Comparison of ENCODE assay signal across 30 cellular contexts in genomic region chr1:23776198-23776597, GRCh38. TPM values are rescaled to one million over a fixed set of nuclear protein-coding genes. Genes with fewer than 3 reads are reported as not detected.
DNase-seq lines count a peak whose midpoint lies in the region; ATAC-seq and TF ChIP-seq lines count a peak whose summit lies in the region.
"Had no signal": no experiment of that assay in that cellular context is flagged by ENCODE, and none has a peak within 500 bp of the region (broad histone marks: within the 10 kb centered on the region; RNA-seq: fewer than 3 reads in every experiment).

No MANE protein-coding gene starts in this region.

- peaks cover 9% of the 10 kb centered on the region; the same call in 1 of the 2 replicates for H3K36me3 ChIP-seq in Karpas-422 (ENCODE audit: insufficient read depth, low read length)

- peaks cover 45% of the 10 kb centered on the region for H3K4me1 ChIP-seq in Karpas-422 (ENCODE audit: low read length)

- no peaks in the 10 kb centered on the region for H3K9me3 Mint-ChIP-seq in CD4-positive, alpha-beta T cell
- no peaks in the 10 kb centered on the region for H3K9me3 Mint-ChIP-seq in activated T-helper 2 cell treated with anti-CD3 and anti-CD28 coated beads, Interferon-gamma antibody, Interleukin-2, Interleukin-4, amounts not matched to agents 10 μg/mL and 5 μg/mL and 100 μg/mL, durations not matched to agents 14 hours and 24 hours and 36 hours
- H3K9me3 Mint-ChIP-seq in naive B cell: no peaks in the 10 kb centered on the region
- H3K9me3 Mint-ChIP-seq in activated T-helper 17 cell treated with anti-CD3 and anti-CD28 coated beads, Interleukin-2, amount 50 U/mL, for 72 hours: no peaks in the 10 kb centered on the region
- H3K9me3 Mint-ChIP-seq: activated CD4-positive, alpha-beta T cell treated with anti-CD3 and anti-CD28 coated beads, Interleukin-2, amount 10 ng/mL, durations not matched to agents 7 days and 5 days; activated naive CD4-positive, alpha-beta T cell treated with anti-CD3 and anti-CD28 coated beads, Interleukin-2, amount 50 U/mL, for 24 hours; memory B cell had no signal

- no peak overlapping the region for H3K27ac ChIP-seq in CD4-positive, alpha-beta T cell (ENCODE audit: low read depth, low read length)
- no peak overlapping the region for H3K27ac ChIP-seq in Karpas-422 (ENCODE audit: low read length)
- H3K27ac ChIP-seq: BLaER1, coronary artery, Peyer's patch, psoas muscle, WERI-Rb-1 had no signal

- no peaks in the 10 kb centered on the region for H3K27me3 ChIP-seq in CD4-positive, alpha-beta T cell (ENCODE audit: control insufficient read depth, insufficient read depth, low read length)
- no peaks in the 10 kb centered on the region for H3K27me3 ChIP-seq in Karpas-422 (ENCODE audit: low read length)
- H3K27me3 ChIP-seq: BLaER1, Peyer's patch, upper lobe of right lung had no signal

- peaks cover 47% of the 10 kb centered on the region for H3K4me1 Mint-ChIP-seq in CD4-positive, alpha-beta T cell (ENCODE audit: low read depth)
- peaks cover 38% of the 10 kb centered on the region for H3K4me1 Mint-ChIP-seq in activated T-helper 2 cell treated with anti-CD3 and anti-CD28 coated beads, Interferon-gamma antibody, Interleukin-2, Interleukin-4, amounts not matched to agents 10 μg/mL and 5 μg/mL and 100 μg/mL, durations not matched to agents 14 hours and 24 hours and 36 hours (ENCODE audit: low read depth)
- peaks cover 17 to 52% (median 19%) of the 10 kb centered on the region in 3 donors for H3K4me1 Mint-ChIP-seq in naive B cell
- peaks cover 12% of the 10 kb centered on the region for H3K4me1 Mint-ChIP-seq in activated T-helper 17 cell treated with anti-CD3 and anti-CD28 coated beads, Interleukin-2, amount 50 U/mL, for 72 hours

- peaks cover 57% of the 10 kb centered on the region for H3K79me2 ChIP-seq in Karpas-422 (ENCODE audit: low read length)

- peak overlapping the region; percentile 38 for H3K4me3 Mint-ChIP-seq in CD4-positive, alpha-beta T cell
- H3K4me3 Mint-ChIP-seq in activated T-helper 2 cell treated with anti-CD3 and anti-CD28 coated beads, Interferon-gamma antibody, Interleukin-2, Interleukin-4, amounts not matched to agents 10 μg/mL and 5 μg/mL and 100 μg/mL, durations not matched to agents 14 hours and 24 hours and 36 hours (ENCODE audit: low read depth): no peak overlapping the region
- peak overlapping the region in 5 of 8 donors; percentile 18 to 96 (median 89) for H3K4me3 Mint-ChIP-seq in naive B cell
- H3K4me3 Mint-ChIP-seq in activated T-helper 17 cell treated with anti-CD3 and anti-CD28 coated beads, Interleukin-2, amount 50 U/mL, for 72 hours: no peak overlapping the region
- H3K4me3 Mint-ChIP-seq: memory B cell had no signal

- H2AFZ ChIP-seq in Karpas-422 (ENCODE audit: low read length): no peak overlapping the region

- ATAC-seq in CD4-positive, alpha-beta T cell (ENCODE audit: poor library complexity): no peak
- no peak for ATAC-seq in naive B cell (ENCODE audit: low read depth in 2 of 2)
- ATAC-seq in activated T-helper 17 cell treated with anti-CD3 and anti-CD28 coated beads, Interleukin-2, amount 50 U/mL, for 72 hours (replicated peaks): no peak
- ATAC-seq: left colon, psoas muscle, upper lobe of right lung had no signal

- H3K9ac ChIP-seq in Karpas-422 (ENCODE audit: low read length): no peak overlapping the region
- H3K9ac ChIP-seq: BLaER1 had no signal

- H3K9me2 ChIP-seq in Karpas-422 (replicated peaks; ENCODE audit: insufficient read depth, low read length): no peaks in the 10 kb centered on the region

- peak overlapping the region; percentile 98 for H3K27ac Mint-ChIP-seq in CD4-positive, alpha-beta T cell
- H3K27ac Mint-ChIP-seq in activated T-helper 2 cell treated with anti-CD3 and anti-CD28 coated beads, Interferon-gamma antibody, Interleukin-2, Interleukin-4, amounts not matched to agents 10 μg/mL and 5 μg/mL and 100 μg/mL, durations not matched to agents 14 hours and 24 hours and 36 hours: peak overlapping the region; percentile 17
- no peak overlapping the region for H3K27ac Mint-ChIP-seq in naive B cell
- no peak overlapping the region for H3K27ac Mint-ChIP-seq in activated T-helper 17 cell treated with anti-CD3 and anti-CD28 coated beads, Interleukin-2, amount 50 U/mL, for 72 hours
- H3K27ac Mint-ChIP-seq: memory B cell had no signal

- H3K9me3 ChIP-seq in CD4-positive, alpha-beta T cell (ENCODE audit: control insufficient read depth, low read length): no peaks in the 10 kb centered on the region
- no peaks in the 10 kb centered on the region for H3K9me3 ChIP-seq in Karpas-422 (ENCODE audit: low read length)
- H3K9me3 ChIP-seq: BLaER1, Peyer's patch, psoas muscle, upper lobe of right lung had no signal

- no peak for DNase-seq in CD4-positive, alpha-beta T cell
- DNase-seq in Karpas-422 (no peak), naive B cell (no peak), MV-4-11 (lab: John Stamatoyannopoulos, UW) (no peak), NCI-H1048 (lab: John Stamatoyannopoulos, UW) (no peak)
- no peak for DNase-seq in activated T-helper 2 cell treated with anti-CD3 and anti-CD28 coated beads, Interferon-gamma antibody, Interleukin-2, Interleukin-4, amounts not matched to agents 10 μg/mL and 5 μg/mL and 100 μg/mL, durations not matched to agents 14 hours and 24 hours and 36 hours (ENCODE audit: low spot score)
- DNase-seq: activated CD4-positive, alpha-beta T cell treated with anti-CD3 and anti-CD28 coated beads, Interleukin-2, amount 10 ng/mL, durations not matched to agents 7 days and 5 days; Calu3; caudate nucleus; DMS79; effector memory CD4-positive, alpha-beta T cell; HCEC 1CT; Kasumi-1; left colon; NCI-H146; NCI-H345; NCI-H69; occipital lobe; Peyer's patch; psoas muscle; SHP77; stimulated activated CD4-positive, alpha-beta T cell treated with anti-CD3 and anti-CD28 coated beads, Interleukin-4, amount 100 ng/mL, for 24 hours; T1000; WERI-Rb-1 had no signal

- intact Hi-C loops in CD4-positive, alpha-beta T cell (cut with DNase I, micrococcal nuclease): loop anchor here in 1 of 2 experiments (5.0 kb wide), 1 partner anchor 34 kb away; the partner anchor contains the start of gene ELOA
- intact Hi-C loops in activated T-helper 2 cell treated with anti-CD3 and anti-CD28 coated beads, Interferon-gamma antibody, Interleukin-2, Interleukin-4, amounts not matched to agents 10 μg/mL and 5 μg/mL and 100 μg/mL, durations not matched to agents 14 hours and 24 hours and 36 hours (cut with micrococcal nuclease): no loop called here

- no peaks in the 10 kb centered on the region for H3K27me3 Mint-ChIP-seq in CD4-positive, alpha-beta T cell
- H3K27me3 Mint-ChIP-seq in activated T-helper 2 cell treated with anti-CD3 and anti-CD28 coated beads, Interferon-gamma antibody, Interleukin-2, Interleukin-4, amounts not matched to agents 10 μg/mL and 5 μg/mL and 100 μg/mL, durations not matched to agents 14 hours and 24 hours and 36 hours (ENCODE audit: low read depth): no peaks in the 10 kb centered on the region
- H3K27me3 Mint-ChIP-seq in naive B cell: no peaks in the 10 kb centered on the region
- no peaks in the 10 kb centered on the region for H3K27me3 Mint-ChIP-seq in activated T-helper 17 cell treated with anti-CD3 and anti-CD28 coated beads, Interleukin-2, amount 50 U/mL, for 72 hours
- H3K27me3 Mint-ChIP-seq: activated CD4-positive, alpha-beta T cell treated with anti-CD3 and anti-CD28 coated beads, Interleukin-2, amount 10 ng/mL, durations not matched to agents 7 days and 5 days; activated naive CD4-positive, alpha-beta T cell treated with anti-CD3 and anti-CD28 coated beads, Interleukin-2, amount 50 U/mL, for 24 hours; memory B cell had no signal

- no peak for TF ChIP-seq CTCF in CD4-positive, alpha-beta T cell (IDR thresholded peaks at IDR 0.05)

- no peak overlapping the region for H3K4me3 ChIP-seq in Karpas-422 (ENCODE audit: low read length)
- H3K4me3 ChIP-seq: BLaER1, coronary artery, Peyer's patch, psoas muscle, upper lobe of right lung had no signal

- H3K4me2 ChIP-seq in Karpas-422 (ENCODE audit: low read depth, low read length, poor library complexity, severe bottlenecking): peak overlapping the region; percentile 78
- H3K4me2 ChIP-seq: BLaER1 had no signal

- CTCF ChIA-PET in CD4-positive, alpha-beta T cell (lab: Charles Lee): interaction anchor here (1.2 kb wide), 1 partner anchor 34 kb away, joined by 4 read pairs; no protein-coding TSS in a partner anchor

- POLR2A ChIA-PET in CD4-positive, alpha-beta T cell (lab: Charles Lee): interaction anchor here (1.0 kb wide), 1 partner anchor 15 kb away, joined by 3 read pairs; no protein-coding TSS in a partner anchor

- H4K20me1 ChIP-seq in Karpas-422 (ENCODE audit: insufficient read depth, low read depth, low read length): peaks cover 13% of the 10 kb centered on the region

- H3K36me3 Mint-ChIP-seq in CD4-positive, alpha-beta T cell (ENCODE audit: low read depth): peaks cover 29% of the 10 kb centered on the region
- peaks cover 15% of the 10 kb centered on the region for H3K36me3 Mint-ChIP-seq in activated T-helper 2 cell treated with anti-CD3 and anti-CD28 coated beads, Interferon-gamma antibody, Interleukin-2, Interleukin-4, amounts not matched to agents 10 μg/mL and 5 μg/mL and 100 μg/mL, durations not matched to agents 14 hours and 24 hours and 36 hours (ENCODE audit: low read depth)
- H3K36me3 Mint-ChIP-seq in naive B cell: no peaks in the 10 kb centered on the region
- peaks cover 19% of the 10 kb centered on the region for H3K36me3 Mint-ChIP-seq in activated T-helper 17 cell treated with anti-CD3 and anti-CD28 coated beads, Interleukin-2, amount 50 U/mL, for 72 hours (ENCODE audit: low read depth)

RNA-seq across cellular contexts. Expression of gene PITHD1, which starts 2.0 kb away (rescaled TPM):
- 100 to 1,000 TPM; 110 to 111 TPM for total RNA-seq in CD4-positive, alpha-beta T cell
- 35.6 and 55.7 TPM in 2 replicates for total RNA-seq in Karpas-422 (2014; rRNA removed; shearing (Covaris generic); ENCODE audit: low replicate concordance)
- 71.4 and 72.7 TPM in 2 replicates for total RNA-seq in activated T-helper 2 cell treated with anti-CD3 and anti-CD28 coated beads, Interferon-gamma antibody, Interleukin-2, Interleukin-4, amounts not matched to agents 10 μg/mL and 5 μg/mL and 100 μg/mL, durations not matched to agents 14 hours and 24 hours and 36 hours
- polyA plus RNA-seq in naive B cell (ENCODE audit: low read depth in 6 of 6): 100 to 1,000 TPM in 2 of 6 donors, 10 to 100 TPM in 4; 64.4 to 110 (median 89.0) TPM
- 10 to 100 TPM; 60.7 to 93.9 TPM for total RNA-seq in activated T-helper 17 cell treated with anti-CD3 and anti-CD28 coated beads, Interleukin-2, amount 50 U/mL, for 72 hours

RNA-seq across cellular contexts. Expression of gene LYPLA2, which starts 14.7 kb away (rescaled TPM):
- 10 to 100 TPM; 37.4 to 37.7 TPM for total RNA-seq in CD4-positive, alpha-beta T cell
- 43.1 and 69.8 TPM in 2 replicates for total RNA-seq in Karpas-422 (2014; rRNA removed; shearing (Covaris generic); ENCODE audit: low replicate concordance)
- total RNA-seq in activated T-helper 2 cell treated with anti-CD3 and anti-CD28 coated beads, Interferon-gamma antibody, Interleukin-2, Interleukin-4, amounts not matched to agents 10 μg/mL and 5 μg/mL and 100 μg/mL, durations not matched to agents 14 hours and 24 hours and 36 hours: 86.4 and 88.4 TPM in 2 replicates
- 10 to 100 TPM; 45.3 to 77.4 (median 67.3) TPM for polyA plus RNA-seq in naive B cell (ENCODE audit: low read depth in 6 of 6)
- total RNA-seq in activated T-helper 17 cell treated with anti-CD3 and anti-CD28 coated beads, Interleukin-2, amount 50 U/mL, for 72 hours: 10 to 100 TPM; 70.0 to 94.8 TPM

RNA-seq across cellular contexts. Expression of gene GALE, which starts 24.4 kb away (rescaled TPM):
- 1 to 10 TPM; 5.4 to 6.9 TPM for total RNA-seq in CD4-positive, alpha-beta T cell
- 16.8 and 39.7 TPM in 2 replicates for total RNA-seq in Karpas-422 (2014; rRNA removed; shearing (Covaris generic); ENCODE audit: low replicate concordance)
- 57.8 and 62.1 TPM in 2 replicates for total RNA-seq in activated T-helper 2 cell treated with anti-CD3 and anti-CD28 coated beads, Interferon-gamma antibody, Interleukin-2, Interleukin-4, amounts not matched to agents 10 μg/mL and 5 μg/mL and 100 μg/mL, durations not matched to agents 14 hours and 24 hours and 36 hours
- 1 to 10 TPM in 5 of 6 donors, not detected in 1; 3.8 to 7.9 (median 4.3) TPM for polyA plus RNA-seq in naive B cell (ENCODE audit: low read depth in 6 of 6)
- 10 to 100 TPM; 56.6 to 57.1 TPM for total RNA-seq in activated T-helper 17 cell treated with anti-CD3 and anti-CD28 coated beads, Interleukin-2, amount 50 U/mL, for 72 hours

RNA-seq across cellular contexts. Expression of gene ELOA, which starts 32.9 kb away (rescaled TPM):
- total RNA-seq in CD4-positive, alpha-beta T cell: 10 to 100 TPM; 28.1 to 33.0 TPM
- 14.6 and 16.9 TPM in 2 replicates for total RNA-seq in Karpas-422 (2014; rRNA removed; shearing (Covaris generic); ENCODE audit: low replicate concordance)
- 42.0 and 45.5 TPM in 2 replicates for total RNA-seq in activated T-helper 2 cell treated with anti-CD3 and anti-CD28 coated beads, Interferon-gamma antibody, Interleukin-2, Interleukin-4, amounts not matched to agents 10 μg/mL and 5 μg/mL and 100 μg/mL, durations not matched to agents 14 hours and 24 hours and 36 hours
- 10 to 100 TPM; 15.5 to 74.6 (median 46.1) TPM for polyA plus RNA-seq in naive B cell (ENCODE audit: low read depth in 6 of 6)
- total RNA-seq in activated T-helper 17 cell treated with anti-CD3 and anti-CD28 coated beads, Interleukin-2, amount 50 U/mL, for 72 hours: 10 to 100 TPM; 30.1 to 48.5 TPM

RNA-seq across cellular contexts. Expression of gene HMGCL, which starts 49.0 kb away (rescaled TPM):
- total RNA-seq in CD4-positive, alpha-beta T cell: 1 to 10 TPM; 8.9 to 9.6 TPM
- total RNA-seq in Karpas-422 (2014; rRNA removed; shearing (Covaris generic); ENCODE audit: low replicate concordance): 25.6 and 45.2 TPM in 2 replicates
- total RNA-seq in activated T-helper 2 cell treated with anti-CD3 and anti-CD28 coated beads, Interferon-gamma antibody, Interleukin-2, Interleukin-4, amounts not matched to agents 10 μg/mL and 5 μg/mL and 100 μg/mL, durations not matched to agents 14 hours and 24 hours and 36 hours: 22.8 and 25.9 TPM in 2 replicates
- polyA plus RNA-seq in naive B cell (ENCODE audit: low read depth in 6 of 6): 10 to 100 TPM; 16.0 to 42.2 (median 27.7) TPM
- total RNA-seq in activated T-helper 17 cell treated with anti-CD3 and anti-CD28 coated beads, Interleukin-2, amount 50 U/mL, for 72 hours: 10 to 100 TPM; 26.3 to 82.1 TPM

Comparison
In these comparisons a context has a peak if more than half of its experiments do, and no peak if none do; other contexts are left out.
1. H3K27ac Mint-ChIP-seq: peak in CD4-positive, alpha-beta T cell (single experiment) and activated T-helper 2 cell treated with anti-CD3 and anti-CD28 coated beads, Interferon-gamma antibody, Interleukin-2, Interleukin-4, amounts not matched to agents 10 μg/mL and 5 μg/mL and 100 μg/mL, durations not matched to agents 14 hours and 24 hours and 36 hours (single experiment); none in naive B cell (0 of 6) and activated T-helper 17 cell treated with anti-CD3 and anti-CD28 coated beads, Interleukin-2, amount 50 U/mL, for 72 hours (single experiment).
2. H3K4me3 Mint-ChIP-seq: peak in CD4-positive, alpha-beta T cell (single experiment) and naive B cell (5 of 8); none in activated T-helper 2 cell treated with anti-CD3 and anti-CD28 coated beads, Interferon-gamma antibody, Interleukin-2, Interleukin-4, amounts not matched to agents 10 μg/mL and 5 μg/mL and 100 μg/mL, durations not matched to agents 14 hours and 24 hours and 36 hours (single experiment) and activated T-helper 17 cell treated with anti-CD3 and anti-CD28 coated beads, Interleukin-2, amount 50 U/mL, for 72 hours (single experiment).